Comparison of ENCODE assay signal across 8 cellular contexts in genomic region chr12:96197503-96198272, GRCh38. TPM values are rescaled to one million over a fixed set of nuclear protein-coding genes. Genes with fewer than 3 reads are reported as not detected.
DNase-seq lines count a peak whose midpoint lies in the region; ATAC-seq and TF ChIP-seq lines count a peak whose summit lies in the region.
"Had no signal": no experiment of that assay in that cellular context is flagged by ENCODE, and none has a peak within 500 bp of the region (broad histone marks: within the 10 kb centered on the region; RNA-seq: fewer than 3 reads in every experiment).

No MANE protein-coding gene starts in this region.

- peaks cover 6% of the 10 kb centered on the region for H3K36me3 Mint-ChIP-seq in stimulated activated memory B cell treated with anti-CD40 and anti-IgM and Interleukin-4, amounts not matched to agents 10 μg/mL and 1 μg/mL and 100 μg/mL, for 72 hours

- H3K4me1 Mint-ChIP-seq in stimulated activated memory B cell treated with anti-CD40 and anti-IgM and Interleukin-4, amounts not matched to agents 10 μg/mL and 1 μg/mL and 100 μg/mL, for 72 hours = peaks cover 60% of the 10 kb centered on the region

- H3K27ac Mint-ChIP-seq in stimulated activated memory B cell treated with anti-CD40 and anti-IgM and Interleukin-4, amounts not matched to agents 10 μg/mL and 1 μg/mL and 100 μg/mL, for 72 hours = peak overlapping the region; percentile 99

- peak overlapping the region; percentile 43 for H3K4me3 Mint-ChIP-seq in stimulated activated memory B cell treated with anti-CD40 and anti-IgM and Interleukin-4, amounts not matched to agents 10 μg/mL and 1 μg/mL and 100 μg/mL, for 72 hours

- DNase-seq in H4 (ENCODE audit: low spot score) (peak; percentile 64), SW 1271 (lab: John Stamatoyannopoulos, UW) (peak; percentile 85 to 94), foreskin fibroblast (peak; percentile 94 to 95), ureter (ENCODE audit: low spot score) (no peak), retina (no peak)
- DNase-seq: H7 had no signal

- H3K4me3 ChIP-seq in foreskin fibroblast (ENCODE audit: low read depth in 1 of 2, low read length in 2 of 2) = no peak overlapping the region

- ATAC-seq in stimulated activated memory B cell treated with anti-CD40 and anti-IgM and Interleukin-4, amounts not matched to agents 10 μg/mL and 1 μg/mL and 100 μg/mL, for 72 hours = no peak
- no peak for ATAC-seq in HG03175 (IDR thresholded peaks at IDR 0.05; ENCODE audit: unreplicated experiment)

- no peak for TF ChIP-seq CTCF in foreskin fibroblast (IDR thresholded peaks at IDR 0.05; ENCODE audit: low read depth, low read length)

- H3K9me3 Mint-ChIP-seq in stimulated activated memory B cell treated with anti-CD40 and anti-IgM and Interleukin-4, amounts not matched to agents 10 μg/mL and 1 μg/mL and 100 μg/mL, for 72 hours = no peaks in the 10 kb centered on the region

- H3K27me3 Mint-ChIP-seq in stimulated activated memory B cell treated with anti-CD40 and anti-IgM and Interleukin-4, amounts not matched to agents 10 μg/mL and 1 μg/mL and 100 μg/mL, for 72 hours = no peaks in the 10 kb centered on the region

RNA-seq across cellular contexts. Expression of gene ELK3, which starts 3.5 kb away (rescaled TPM):
- total RNA-seq in H4 (2014; rRNA removed; shearing (Covaris generic)) = 15.1 and 17.8 TPM in 2 replicates
- 41.7 TPM for total RNA-seq in ureter

Comparison
In these comparisons a context has a peak if more than half of its experiments do, and no peak if none do; other contexts are left out.
1. DNase-seq: peak in H4 (single experiment), SW 1271 (2 of 2) and foreskin fibroblast (2 of 2); none in ureter (single experiment) and retina (single experiment).